ENCODE assay signal across 25 cellular contexts in genomic region chr4:138943893-138944292, GRCh38.
"Had no signal": no experiment of that assay in that cellular context is flagged by ENCODE, and none has a peak within 500 bp of the region (broad histone marks: within the 10 kb centered on the region; RNA-seq: fewer than 3 reads in every experiment).

No MANE protein-coding gene starts in this region.

- H3K27me3 ChIP-seq: neural progenitor cell, ovary, right lobe of liver, sigmoid colon, suprapubic skin, testis, tibial artery, transverse colon, upper lobe of left lung, vagina had no signal

- DNase-seq: natural killer cell; occipital lobe; ovary; posterior cingulate gyrus; psoas muscle; right cardiac atrium; right lobe of liver; sigmoid colon; small intestine; stimulated activated CD4-positive, alpha-beta T cell treated with anti-CD3 and anti-CD28 coated beads, Interleukin-15, amount 100 ng/mL, for 24 hours; stimulated activated CD4-positive, alpha-beta T cell treated with anti-CD3 and anti-CD28 coated beads, Interleukin-2, amount 100 ng/mL, for 24 hours; stimulated activated CD4-positive, alpha-beta T cell treated with anti-CD3 and anti-CD28 coated beads, Interleukin-2, amount 100 ng/mL, for 48 hours; stimulated activated CD4-positive, alpha-beta T cell treated with anti-CD3 and anti-CD28 coated beads, Interleukin-4, amount 100 ng/mL, for 24 hours; stimulated activated naive B cell treated with anti-CD40 and anti-IgM and Interleukin-4, amounts not matched to agents 10 μg/mL and 1 μg/mL and 100 μg/mL, for 72 hours; stimulated activated naive CD4-positive, alpha-beta T cell treated with Interleukin-2 at 50 U/mL for 16 hours; substantia nigra; testis; tibial artery; transverse colon; upper lobe of left lung had no signal

- H3K4me1 ChIP-seq: neural progenitor cell, parathyroid adenoma, psoas muscle, sigmoid colon, testis, tibial artery, transverse colon, upper lobe of left lung, vagina had no signal

- H3K36me3 ChIP-seq: neural progenitor cell, ovary, right lobe of liver, sigmoid colon, suprapubic skin, tibial artery, transverse colon, upper lobe of left lung, vagina had no signal

- H3K9me3 ChIP-seq: ovary, psoas muscle, right lobe of liver, sigmoid colon, suprapubic skin, testis, tibial artery, transverse colon, upper lobe of left lung, vagina had no signal

- H3K4me3 ChIP-seq: neural progenitor cell, ovary, psoas muscle, right lobe of liver, sigmoid colon, suprapubic skin, testis, tibial artery, transverse colon, upper lobe of left lung, vagina had no signal

- ATAC-seq: natural killer cell; psoas muscle; right cardiac atrium; right lobe of liver; stimulated activated effector memory CD8-positive, alpha-beta T cell treated with anti-CD3 and anti-CD28 coated beads, Interleukin-12 subunit alpha, Interleukin-12 subunit beta, amount 100 ng/mL, for 72 hours; stimulated activated naive B cell treated with anti-CD40 and anti-IgM and Interleukin-4, amounts not matched to agents 10 μg/mL and 1 μg/mL and 100 μg/mL, for 72 hours had no signal

- H3K27ac ChIP-seq: neural progenitor cell, ovary, parathyroid adenoma, psoas muscle, right lobe of liver, sigmoid colon, suprapubic skin, testis, tibial artery, transverse colon, upper lobe of left lung, vagina had no signal
